ENCODE assay signal across 33 cellular contexts in the genomic region with DNA sequence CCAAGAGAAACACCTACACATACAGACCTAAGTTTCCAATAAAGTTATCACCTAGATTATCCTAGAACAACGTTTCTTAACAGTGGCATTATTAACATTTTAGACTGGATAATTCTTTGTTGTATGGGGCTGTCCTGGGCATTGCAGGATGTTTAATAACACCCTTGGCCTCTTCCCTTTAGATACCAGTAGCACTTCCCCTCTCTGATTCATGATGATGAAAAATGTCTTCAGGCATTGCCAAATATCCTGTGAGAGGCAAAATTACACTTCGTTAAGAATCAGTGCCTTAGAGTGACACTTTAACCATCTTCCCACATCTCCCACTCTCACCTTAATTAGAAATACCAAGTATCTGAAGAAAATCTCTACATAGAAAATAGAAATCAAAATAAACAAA.
DNase-seq lines count a peak whose midpoint lies in the region; ATAC-seq and TF ChIP-seq lines count a peak whose summit lies in the region.
"Had no signal": no experiment of that assay in that cellular context is flagged by ENCODE, and none has a peak within 500 bp of the region (broad histone marks: within the 10 kb centered on the region; RNA-seq: fewer than 3 reads in every experiment).

No MANE protein-coding gene starts in this region.

- peaks cover 2% of the 10 kb centered on the region for H3K9me3 Mint-ChIP-seq in activated CD8-positive, alpha-beta T cell treated with anti-CD3 and anti-CD28 coated beads for 36 hours
- H3K9me3 Mint-ChIP-seq: activated CD4-positive, alpha-beta memory T cell treated with anti-CD3 and anti-CD28 coated beads, Interleukin-2, amount 10 ng/mL, durations not matched to agents 7 days and 5 days; CD8-positive, alpha-beta T cell had no signal

- no peaks in the 10 kb centered on the region for H3K4me1 ChIP-seq in upper lobe of right lung
- H3K4me1 ChIP-seq: heart left ventricle, left ventricle myocardium inferior, parathyroid adenoma, right atrium auricular region had no signal

- no peaks in the 10 kb centered on the region for H3K36me3 Mint-ChIP-seq in activated CD8-positive, alpha-beta T cell treated with anti-CD3 and anti-CD28 coated beads for 36 hours (ENCODE audit: low read depth)
- H3K36me3 Mint-ChIP-seq: brain; CD8-positive, alpha-beta T cell had no signal

- ATAC-seq in upper lobe of right lung (peak; percentile 64), GM21515 (IDR thresholded peaks at IDR 0.05; ENCODE audit: unreplicated experiment) (no peak), HG02970 (IDR thresholded peaks at IDR 0.05; ENCODE audit: low FRiP score, unreplicated experiment) (no peak)
- ATAC-seq in activated CD8-positive, alpha-beta T cell treated with anti-CD3 and anti-CD28 coated beads for 36 hours, result no peak
- ATAC-seq: activated T-helper 17 cell treated with anti-CD3 and anti-CD28 coated beads, Interleukin-2, amount 50 U/mL, for 72 hours; CD8-positive, alpha-beta T cell; GM12878; heart left ventricle; Right ventricle myocardium inferior had no signal

- H3K27ac Mint-ChIP-seq in activated CD8-positive, alpha-beta T cell treated with anti-CD3 and anti-CD28 coated beads for 36 hours, result no peak overlapping the region
- H3K27ac Mint-ChIP-seq: activated CD4-positive, alpha-beta memory T cell treated with anti-CD3 and anti-CD28 coated beads, Interleukin-2, amount 10 ng/mL, durations not matched to agents 7 days and 5 days; activated T-helper 17 cell treated with anti-CD3 and anti-CD28 coated beads, Interleukin-2, amount 50 U/mL, for 72 hours; brain; CD8-positive, alpha-beta T cell had no signal

- intact Hi-C loops in upper lobe of right lung (cut with DNase I), result no loop called here
- intact Hi-C loops in activated CD8-positive, alpha-beta T cell treated with anti-CD3 and anti-CD28 coated beads for 36 hours (cut with micrococcal nuclease), result no loop called here

- no peaks in the 10 kb centered on the region for H3K4me1 Mint-ChIP-seq in activated CD8-positive, alpha-beta T cell treated with anti-CD3 and anti-CD28 coated beads for 36 hours (ENCODE audit: low read depth)
- H3K4me1 Mint-ChIP-seq: activated CD4-positive, alpha-beta memory T cell treated with anti-CD3 and anti-CD28 coated beads, Interleukin-2, amount 10 ng/mL, durations not matched to agents 7 days and 5 days; activated T-helper 17 cell treated with anti-CD3 and anti-CD28 coated beads, Interleukin-2, amount 50 U/mL, for 72 hours; brain had no signal

- CTCF ChIA-PET in RWPE1 (lab: Yijun Ruan, JAX), result no interaction called here
- CTCF ChIA-PET in activated CD8-positive, alpha-beta T cell treated with anti-CD3 and anti-CD28 coated beads for 36 hours (lab: Charles Lee), result no interaction called here

- H3K4me3 Mint-ChIP-seq in activated CD8-positive, alpha-beta T cell treated with anti-CD3 and anti-CD28 coated beads for 36 hours, result no peak overlapping the region
- H3K4me3 Mint-ChIP-seq: activated CD4-positive, alpha-beta memory T cell treated with anti-CD3 and anti-CD28 coated beads, Interleukin-2, amount 10 ng/mL, durations not matched to agents 7 days and 5 days; activated T-helper 17 cell treated with anti-CD3 and anti-CD28 coated beads, Interleukin-2, amount 50 U/mL, for 72 hours; brain; CD8-positive, alpha-beta T cell had no signal

- DNase-seq in SKM-1 treated with dmso at 0.1 percent for 144 hours (lab: John Stamatoyannopoulos, UW; ENCODE audit: unreplicated experiment) (peak; percentile 31), SKM-1 (lab: John Stamatoyannopoulos, UW; ENCODE audit: unreplicated experiment) (no peak), MV-4-11 (lab: John Stamatoyannopoulos, UW) (peak; percentile 67), RWPE1 (ENCODE audit: low spot score) (peak; percentile 2), upper lobe of right lung (no peak)
- DNase-seq in activated CD8-positive, alpha-beta T cell treated with anti-CD3 and anti-CD28 coated beads for 36 hours, result no peak
- DNase-seq: 8988T; activated CD4-positive, alpha-beta memory T cell treated with anti-CD3 and anti-CD28 coated beads, Interleukin-2, amount 10 ng/mL, durations not matched to agents 7 days and 5 days; activated naive CD4-positive, alpha-beta T cell treated with anti-CD3 and anti-CD28 coated beads, Interleukin-2, amount 50 U/mL, for 16 hours; amniotic stem cell; CD8-positive, alpha-beta T cell; DMS 273 treated with DMSO at 0.1 percent for 48 hours; dorsolateral prefrontal cortex; foreskin melanocyte; GOT3; heart left ventricle; islet precursor cell; KBM-7; left ventricle myocardium inferior; MM.1S; NCI-H1694; NCI-H446 treated with DMSO at 0.1 percent for 48 hours; NCI-H774; small intestine; stimulated activated naive CD4-positive, alpha-beta T cell treated with Interleukin-2 at 50 U/mL for 16 hours had no signal

- H3K9me3 ChIP-seq in upper lobe of right lung, result no peaks in the 10 kb centered on the region

- POLR2A ChIA-PET in RWPE1 (lab: Yijun Ruan, JAX; ENCODE audit: low non-redundant PET), result no interaction called here
- POLR2A ChIA-PET in activated CD8-positive, alpha-beta T cell treated with anti-CD3 and anti-CD28 coated beads for 36 hours (lab: Charles Lee), result no interaction called here

- no peaks in the 10 kb centered on the region for H3K27me3 ChIP-seq in upper lobe of right lung
- H3K27me3 ChIP-seq: dorsolateral prefrontal cortex, heart left ventricle, right atrium auricular region had no signal

- H3K27ac ChIP-seq in RWPE1 (no peak overlapping the region), upper lobe of right lung (no peak overlapping the region)
- H3K27ac ChIP-seq: dorsolateral prefrontal cortex, heart left ventricle, left ventricle myocardium inferior, parathyroid adenoma, right atrium auricular region had no signal

- H3K36me3 ChIP-seq in upper lobe of right lung, result no peaks in the 10 kb centered on the region
- H3K36me3 ChIP-seq: heart left ventricle, left ventricle myocardium inferior, right atrium auricular region had no signal

- no peak for TF ChIP-seq CTCF in RWPE1 (conservative IDR thresholded peaks at IDR 0.05; ENCODE audit: low read depth)
- TF ChIP-seq CTCF in upper lobe of right lung (IDR thresholded peaks at IDR 0.05), result no peak
- TF ChIP-seq CTCF in activated CD8-positive, alpha-beta T cell treated with anti-CD3 and anti-CD28 coated beads for 36 hours (IDR thresholded peaks at IDR 0.05), result no peak

- H3K27me3 Mint-ChIP-seq in activated CD8-positive, alpha-beta T cell treated with anti-CD3 and anti-CD28 coated beads for 36 hours, result no peaks in the 10 kb centered on the region
- H3K27me3 Mint-ChIP-seq: activated CD4-positive, alpha-beta memory T cell treated with anti-CD3 and anti-CD28 coated beads, Interleukin-2, amount 10 ng/mL, durations not matched to agents 7 days and 5 days had no signal

- no peak overlapping the region for H3K4me3 ChIP-seq in upper lobe of right lung
- H3K4me3 ChIP-seq: dorsolateral prefrontal cortex, GM12878, heart left ventricle, left ventricle myocardium inferior, right atrium auricular region had no signal

Comparison
In these comparisons a context has a peak if more than half of its experiments do, and no peak if none do; other contexts are left out.
1. DNase-seq: peak in SKM-1 treated with dmso at 0.1 percent for 144 hours (single experiment), MV-4-11 (single experiment) and RWPE1 (single experiment); none in SKM-1 (single experiment), upper lobe of right lung (single experiment) and activated CD8-positive, alpha-beta T cell treated with anti-CD3 and anti-CD28 coated beads for 36 hours (single experiment).